In the genomic region with DNA sequence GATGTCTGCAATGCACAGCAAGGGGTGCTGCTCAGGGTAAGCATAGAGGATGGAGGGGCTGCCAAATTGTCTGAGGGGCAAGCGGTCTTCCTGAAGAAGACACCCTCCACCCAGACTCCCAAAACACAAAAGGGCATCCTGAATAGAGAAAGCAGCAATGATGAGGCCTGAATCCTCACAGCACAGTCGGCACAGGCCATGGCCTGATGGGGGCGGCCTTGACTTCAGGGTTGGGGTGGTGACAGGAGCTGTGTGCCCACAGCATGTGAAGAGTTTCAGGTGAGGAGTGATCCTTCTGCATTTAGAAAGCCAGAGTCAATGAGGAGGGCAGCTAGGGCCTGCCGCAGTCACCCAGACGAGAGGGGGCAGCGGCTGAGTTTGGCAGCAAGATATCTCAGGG, we compare ENCODE assay signal across 20 cellular contexts.
"Had no signal": no experiment of that assay in that cellular context is flagged by ENCODE, and none has a peak within 500 bp of the region (broad histone marks: within the 10 kb centered on the region; RNA-seq: fewer than 3 reads in every experiment).

No MANE protein-coding gene starts in this region.

- ATAC-seq: left colon; natural killer cell treated with Interleukin-12 subunit alpha and Interleukin-12 subunit beta and Interleukin-15 and Interleukin-18, amount 100 ng/mL, for 72 hours; stimulated activated naive CD8-positive, alpha-beta T cell treated with anti-CD3 and anti-CD28 coated beads, Interleukin-15, Interleukin-2, amounts not matched to agents 100 U/mL and 50 U/mL, for 24 hours had no signal

- H3K27me3 Mint-ChIP-seq: activated naive CD8-positive, alpha-beta T cell; memory B cell had no signal

- H3K27me3 ChIP-seq: adrenal gland, spleen, upper lobe of left lung had no signal

- DNase-seq: activated CD4-positive, CD25-positive, alpha-beta regulatory T cell treated with anti-CD3 and anti-CD28 coated beads, Interleukin-2, amount 50 U/mL, for 72 hours; activated T-cell treated with anti-CD3 and anti-CD28 coated beads, Interleukin-2, amount 50 U/mL, for 24 hours; adrenal gland; central memory CD4-positive, alpha-beta T cell; dermis blood vessel endothelial cell; effector CD8-positive, alpha-beta T cell; foreskin melanocyte; hypothalamus; islet precursor cell; left colon; retina; spleen; stimulated activated CD4-positive, alpha-beta T cell treated with anti-CD3 and anti-CD28 coated beads, Interleukin-4, amount 100 ng/mL, for 24 hours; stimulated activated naive CD8-positive, alpha-beta T cell treated with anti-CD3 and anti-CD28 coated beads, Interleukin-15, Interleukin-2, amounts not matched to agents 100 U/mL and 50 U/mL, for 24 hours; upper lobe of left lung had no signal

- H3K4me1 ChIP-seq: upper lobe of left lung had no signal

- H3K27ac Mint-ChIP-seq: activated naive CD8-positive, alpha-beta T cell; activated T-cell treated with anti-CD3 and anti-CD28 coated beads, Interleukin-2, amount 50 U/mL, for 24 hours; activated T-helper 17 cell treated with anti-CD3 and anti-CD28 coated beads, Interleukin-2, amount 50 U/mL, for 72 hours; memory B cell; natural killer cell treated with Interleukin-12 subunit alpha and Interleukin-12 subunit beta and Interleukin-15 and Interleukin-18, amount 100 ng/mL, for 72 hours; progenitor cell of endocrine pancreas had no signal

- H3K4me1 Mint-ChIP-seq: activated T-helper 17 cell treated with anti-CD3 and anti-CD28 coated beads, Interleukin-2, amount 50 U/mL, for 72 hours; memory B cell had no signal

- H3K36me3 ChIP-seq: adrenal gland, spleen, upper lobe of left lung had no signal

- H3K9me3 ChIP-seq: adrenal gland, spleen, upper lobe of left lung had no signal

- H3K9me3 Mint-ChIP-seq: activated T-cell treated with anti-CD3 and anti-CD28 coated beads, Interleukin-2, amount 50 U/mL, for 24 hours; activated T-helper 17 cell treated with anti-CD3 and anti-CD28 coated beads, Interleukin-2, amount 50 U/mL, for 72 hours; memory B cell; natural killer cell treated with Interleukin-12 subunit alpha and Interleukin-12 subunit beta and Interleukin-15 and Interleukin-18, amount 100 ng/mL, for 72 hours had no signal

- H3K27ac ChIP-seq: adrenal gland, spleen, upper lobe of left lung had no signal

- H3K4me3 Mint-ChIP-seq: activated naive CD8-positive, alpha-beta T cell; activated T-cell treated with anti-CD3 and anti-CD28 coated beads, Interleukin-2, amount 50 U/mL, for 24 hours; activated T-helper 17 cell treated with anti-CD3 and anti-CD28 coated beads, Interleukin-2, amount 50 U/mL, for 72 hours; memory B cell; natural killer cell treated with Interleukin-12 subunit alpha and Interleukin-12 subunit beta and Interleukin-15 and Interleukin-18, amount 100 ng/mL, for 72 hours had no signal

- H3K36me3 Mint-ChIP-seq: activated naive CD8-positive, alpha-beta T cell; memory B cell; natural killer cell treated with Interleukin-12 subunit alpha and Interleukin-12 subunit beta and Interleukin-15 and Interleukin-18, amount 100 ng/mL, for 72 hours had no signal

- H3K4me3 ChIP-seq: adrenal gland, spleen, upper lobe of left lung had no signal
